ENCODE assay signal across 1 cellular context in genomic region chr19:42250249-42250665, GRCh38.
TF ChIP-seq lines count a peak whose summit lies in the region.

No MANE protein-coding gene starts in this region.

TF ChIP-seq in HEK293T, 16 proteins besides CTCF, POLR2A, EP300 and RAD21:
- TF ChIP-seq ELF4 (IDR thresholded peaks at IDR 0.05) = no peak
- TF ChIP-seq BHLHE40 (IDR thresholded peaks at IDR 0.05; ENCODE audit: borderline replicate concordance) = no peak
- no peak for TF ChIP-seq FOXA1 (IDR thresholded peaks at IDR 0.05)
- TF ChIP-seq CTBP1 (IDR thresholded peaks at IDR 0.05; ENCODE audit: borderline replicate concordance) = no peak
- no peak for TF ChIP-seq TARDBP (IDR thresholded peaks at IDR 0.05)
- TF ChIP-seq PKNOX1 (IDR thresholded peaks at IDR 0.05) = no peak
- no peak for TF ChIP-seq FOXK2 (IDR thresholded peaks at IDR 0.05)
- TF ChIP-seq HDGF (IDR thresholded peaks at IDR 0.05; ENCODE audit: borderline replicate concordance) = no peak
- no peak for TF ChIP-seq SUZ12 (IDR thresholded peaks at IDR 0.05)
- no peak for TF ChIP-seq LEF1 (IDR thresholded peaks at IDR 0.05; ENCODE audit: borderline replicate concordance)
- no peak for TF ChIP-seq L3MBTL2 (conservative IDR thresholded peaks at IDR 0.05)
- no peak for TF ChIP-seq SP1 (IDR thresholded peaks at IDR 0.05)
- TF ChIP-seq ARNT (IDR thresholded peaks at IDR 0.05) = no peak
- TF ChIP-seq FOXM1 (IDR thresholded peaks at IDR 0.05; ENCODE audit: borderline replicate concordance) = no peak
- no peak for TF ChIP-seq ZNF384 (IDR thresholded peaks at IDR 0.05)
- TF ChIP-seq NFRKB (IDR thresholded peaks at IDR 0.05) = no peak
